In genomic region chr9:124551472-124552339, GRCh38 we compare ENCODE assay signal across 9 cellular contexts. TPM values are rescaled to one million over a fixed set of nuclear protein-coding genes. Genes with fewer than 3 reads are reported as not detected.
DNase-seq lines count a peak whose midpoint lies in the region; ATAC-seq, FAIRE-seq and TF ChIP-seq lines count a peak whose summit lies in the region.
"Had no signal": no experiment of that assay in that cellular context is flagged by ENCODE, and none has a peak within 500 bp of the region (broad histone marks: within the 10 kb centered on the region; RNA-seq: fewer than 3 reads in every experiment).

No MANE protein-coding gene starts in this region.

- no peak overlapping the region for H3K56ac ChIP-seq in H9 (ENCODE audit: insufficient read length, low read depth, low read length)

- no peak overlapping the region for H3K23ac ChIP-seq in H9 (ENCODE audit: insufficient read length, low read depth, low read length)

- no peaks in the 10 kb centered on the region for H3K9me1 ChIP-seq in K562 (ENCODE audit: control insufficient read depth, insufficient read depth, low read length)

- no peak for TF ChIP-seq POLR2A in K562 (conservative IDR thresholded peaks at IDR 0.05)

- WGBS in H9 (ENCODE audit: extremely low coverage, insufficient read length, low lambda C conversion rate) = no CpG with 5 or more reads among the region's 4 CpGs
- WGBS in K562 (ENCODE audit: insufficient coverage, low coverage, missing lambda C conversion rate) = 25% methylated on average over 4 of the region's 4 CpGs

- peak; percentile 50 for TF ChIP-seq CTCF in Calu3 (IDR thresholded peaks at IDR 0.05; ENCODE audit: unreplicated experiment)
- peak; percentile 90 for TF ChIP-seq CTCF in H9 (conservative IDR thresholded peaks at IDR 0.05)
- TF ChIP-seq CTCF in OCI-LY3 (IDR thresholded peaks at IDR 0.05; ENCODE audit: low read depth, low read length) = peak; percentile 69
- peak; percentile 77 to 80 (median 80) for TF ChIP-seq CTCF in K562 (IDR thresholded peaks at IDR 0.05 in 2 of 3, conservative IDR thresholded peaks at IDR 0.05 in 1 of 3; ENCODE audit: insufficient read depth in 2 of 3, low read depth in 1 of 3, low read length in 3 of 3)

- intact Hi-C loops in Calu3 (cut with micrococcal nuclease; ENCODE audit: unreplicated experiment) = loop anchor here (1.0 to 5.0 kb wide), 3 partner anchors 65 to 201 kb away; no protein-coding TSS in a partner anchor
- intact Hi-C loops in K562 (cut with micrococcal nuclease) = loop anchor here (1.0 to 5.0 kb wide), 3 partner anchors 65 to 206 kb away; no protein-coding TSS in a partner anchor

- no peak overlapping the region for H2BK120ac ChIP-seq in H9 (ENCODE audit: low read depth, low read length, poor library complexity, severe bottlenecking)

- no peak overlapping the region for H3K4me2 ChIP-seq in H9 (ENCODE audit: insufficient read depth, insufficient read length, low read length)
- H3K4me2 ChIP-seq in OCI-LY3 (ENCODE audit: low read length) = no peak overlapping the region
- H3K4me2 ChIP-seq in K562 (ENCODE audit: insufficient read depth, low read length) = no peak overlapping the region

- H3K4me1 ChIP-seq in H9 (ENCODE audit: insufficient read depth, low read length) (peaks cover 5% of the 10 kb centered on the region; the same call in 1 of the 2 replicates), OCI-LY3 (ENCODE audit: low read length) (no peaks in the 10 kb centered on the region), K562 (replicated peaks in 1 of 2; ENCODE audit: control insufficient read depth in 2 of 2, insufficient read depth in 2 of 2, low read length in 2 of 2) (no peaks in the 10 kb centered on the region)

- H3K9me3 ChIP-seq in H9 (ENCODE audit: control insufficient read depth, low read depth, low read length) = no peaks in the 10 kb centered on the region
- H3K9me3 ChIP-seq in OCI-LY3 (ENCODE audit: insufficient read depth, low read length) = no peaks in the 10 kb centered on the region
- no peaks in the 10 kb centered on the region for H3K9me3 ChIP-seq in K562 (replicated peaks; ENCODE audit: control insufficient read depth, insufficient read depth, low read depth, low read length)

- no peak overlapping the region for H3K27ac ChIP-seq in H9 (ENCODE audit: insufficient read length, low read depth, low read length)
- no peak overlapping the region for H3K27ac ChIP-seq in OCI-LY3 (ENCODE audit: low read length)
- no peak overlapping the region for H3K27ac ChIP-seq in K562 (ENCODE audit: extremely low read depth, low read depth, low read length)

- FAIRE-seq in K562 (lab: Jason Lieb, UNC) = peak; percentile 67

- H3K79me2 ChIP-seq in H9 (ENCODE audit: insufficient read depth, low read length) (no peaks in the 10 kb centered on the region), OCI-LY3 (ENCODE audit: low read length) (0 out of 2 replicates have a peak, but pooled peaks cover under 1% of the 10 kb centered on the region), K562 (ENCODE audit: control insufficient read depth, insufficient read depth, low read length) (no peaks in the 10 kb centered on the region)

- in situ Hi-C loops in K562 (cut with MboI) = no loop called here

- H3K36me3 Mint-ChIP-seq in Calu3 (ENCODE audit: insufficient read depth, unreplicated experiment) (peaks cover 5% of the 10 kb centered on the region), H9 (ENCODE audit: insufficient read depth in 1 of 3, low read depth in 3 of 3) (peaks cover 0 to 8% (median 2%) of the 10 kb centered on the region in 3 experiments; a peak in 4 of 7 replicates)

- no peak overlapping the region for H4K91ac ChIP-seq in H9 (ENCODE audit: insufficient read length, low read depth, low read length)

- peak; percentile 77 to 84 for TF ChIP-seq RAD21 in K562 (CRISPR knock-in tag; conservative IDR thresholded peaks at IDR 0.05 in 1 of 2, IDR thresholded peaks at IDR 0.05 in 1 of 2)

- no peaks in the 10 kb centered on the region for H3K79me1 ChIP-seq in H9 (ENCODE audit: insufficient read depth, low read depth, low read length, poor library complexity, severe bottlenecking)

- H3K27me3 ChIP-seq in H9 (ENCODE audit: insufficient read depth, low read length) (no peaks in the 10 kb centered on the region), OCI-LY3 (ENCODE audit: low read depth, low read length) (no peaks in the 10 kb centered on the region), K562 (ENCODE audit: control insufficient read depth in 2 of 2, insufficient read depth in 2 of 2, low read length in 2 of 2) (no peaks in the 10 kb centered on the region)

- H3K4me3 ChIP-seq in OCI-LY3 (ENCODE audit: low read length) (no peak overlapping the region), K562 (no peak overlapping the region)

- no peak overlapping the region for H2BK5ac ChIP-seq in H9 (ENCODE audit: insufficient read length, low read length)

- DNase-seq in Calu3 (peak; percentile 48), H9 (peak; percentile 76), K562 (ENCODE audit: extremely low read depth in 1 of 4, low spot score in 3 of 4) (peak; percentile 38 to 70 (median 56)), inferior parietal cortex (ENCODE audit: extremely low spot score) (peak; percentile 66), CD1c-positive myeloid dendritic cell (ENCODE audit: extremely low spot score) (no peak)
- peak; percentile 8 for DNase-seq in stimulated activated CD4-positive, alpha-beta T cell treated with anti-CD3 and anti-CD28 coated beads, Interleukin-4, amount 100 ng/mL, for 24 hours
- DNase-seq in activated CD4-positive, CD25-positive, alpha-beta regulatory T cell treated with anti-CD3 and anti-CD28 coated beads, Interleukin-2, amount 50 U/mL, for 72 hours = no peak
- DNase-seq: activated B cell treated with CpG ODN at 0.5 μM for 24 hours had no signal

- BruUV-seq in Calu3 (replicated peaks; lab: Mats Ljungman, UMichigan) (no TSS peak), K562 (replicated peaks; lab: Mats Ljungman, UMichigan) (no TSS peak)

- H3K4me1 Mint-ChIP-seq in Calu3 (ENCODE audit: low read depth, unreplicated experiment) = no peaks in the 10 kb centered on the region
- peaks cover 0 to 8% of the 10 kb centered on the region in 2 experiments; a peak in 2 of 4 replicates for H3K4me1 Mint-ChIP-seq in H9
- H3K4me1 Mint-ChIP-seq: activated B cell treated with CpG ODN at 0.5 μM for 24 hours had no signal

- H2BK12ac ChIP-seq in H9 (ENCODE audit: insufficient read length, low read depth, low read length) = no peak overlapping the region

- CTCF ChIA-PET in Calu3 (lab: Charles Lee) = interaction anchor here (0.7 to 1.6 kb wide), 8 partner anchors 24 to 302 kb away, joined by 3 to 18 read pairs (median 4); partner anchors contain the start of genes NR6A1 and WDR38
- CTCF ChIA-PET in K562 (lab: Yijun Ruan, JAX; ENCODE audit: low intra/inter-chr PET ratio) = interaction anchor here (0.6 to 5.8 kb wide), 6 partner anchors 12 to 823 kb away, joined by 3 to 84 read pairs (median 4); no protein-coding TSS in a partner anchor

- H2AK5ac ChIP-seq in H9 (ENCODE audit: insufficient read length, low read length) = no peak overlapping the region

- no peak overlapping the region for H3K18ac ChIP-seq in H9 (ENCODE audit: insufficient read length, low read depth, low read length)

- no peak overlapping the region for H2BK20ac ChIP-seq in H9 (ENCODE audit: low read depth, low read length, poor library complexity, severe bottlenecking)

- H3K27ac Mint-ChIP-seq in Calu3 (ENCODE audit: unreplicated experiment) (no peak overlapping the region), H9 (no peak overlapping the region)
- H3K27ac Mint-ChIP-seq: activated B cell treated with CpG ODN at 0.5 μM for 24 hours had no signal

- H3K4ac ChIP-seq in H9 (ENCODE audit: low read depth, low read length) = no peak overlapping the region

- H4K5ac ChIP-seq in H9 (ENCODE audit: insufficient read length, low read depth, low read length) = no peak overlapping the region

- ATAC-seq in K562 = peak; percentile 95

- no peaks in the 10 kb centered on the region for H3K23me2 ChIP-seq in H9 (ENCODE audit: insufficient read length, low read depth, low read length, poor library complexity, severe bottlenecking)

- H4K20me1 ChIP-seq in H9 (ENCODE audit: control insufficient read depth, insufficient read depth, insufficient read length) (no peaks in the 10 kb centered on the region), OCI-LY3 (ENCODE audit: insufficient read depth, low read length) (no peaks in the 10 kb centered on the region), K562 (replicated peaks; ENCODE audit: control insufficient read depth, insufficient read depth, low read length) (no peaks in the 10 kb centered on the region)

- no peak overlapping the region for H2BK15ac ChIP-seq in H9 (ENCODE audit: low read depth, low read length)

- H2AFZ ChIP-seq in H9 (ENCODE audit: low read length) (no peak overlapping the region), OCI-LY3 (ENCODE audit: low read depth, low read length) (no peak overlapping the region), K562 (ENCODE audit: low read depth, low read length) (no peak overlapping the region)

- no peak overlapping the region for H3K14ac ChIP-seq in H9 (ENCODE audit: insufficient read depth, low read length)

- H3K9ac ChIP-seq in H9 (ENCODE audit: extremely low read depth, insufficient read length, low read length) = no peak overlapping the region
- H3K9ac ChIP-seq in OCI-LY3 (ENCODE audit: low read length) = no peak overlapping the region
- no peak overlapping the region for H3K9ac ChIP-seq in K562 (ENCODE audit: insufficient read depth in 1 of 2, low read depth in 2 of 2, low read length in 2 of 2)

- no peak overlapping the region for H3K4me3 Mint-ChIP-seq in Calu3 (ENCODE audit: low read depth, unreplicated experiment)
- H3K4me3 Mint-ChIP-seq in H9 = no peak overlapping the region
- H3K4me3 Mint-ChIP-seq: activated B cell treated with CpG ODN at 0.5 μM for 24 hours had no signal

- H3T11ph ChIP-seq in H9 (ENCODE audit: low read length) = no peak overlapping the region

- no peaks in the 10 kb centered on the region for H3K9me3 Mint-ChIP-seq in Calu3 (ENCODE audit: low read depth, unreplicated experiment)
- no peaks in the 10 kb centered on the region for H3K9me3 Mint-ChIP-seq in H9
- H3K9me3 Mint-ChIP-seq: activated B cell treated with CpG ODN at 0.5 μM for 24 hours had no signal

- H4K8ac ChIP-seq in H9 (replicated peaks; ENCODE audit: insufficient read length, low read depth, low read length) = no peak overlapping the region

- POLR2A ChIA-PET in K562 (lab: Yijun Ruan, JAX) = interaction anchor here (1.1 to 2.0 kb wide), 4 partner anchors 12 to 65 kb away, joined by 3 to 5 read pairs (median 3); no protein-coding TSS in a partner anchor

- TF ChIP-seq EP300 in K562 (IDR thresholded peaks at IDR 0.05; ENCODE audit: low read length) = no peak

- H3K27me3 Mint-ChIP-seq in Calu3 (ENCODE audit: unreplicated experiment) = no peaks in the 10 kb centered on the region
- H3K27me3 Mint-ChIP-seq in H9 (ENCODE audit: low read depth) = no peaks in the 10 kb centered on the region
- H3K27me3 Mint-ChIP-seq: activated B cell treated with CpG ODN at 0.5 μM for 24 hours had no signal

- H3K36me3 ChIP-seq in OCI-LY3 (replicated peaks; ENCODE audit: low read depth, low read length) (no peaks in the 10 kb centered on the region), K562 (ENCODE audit: control insufficient read depth, insufficient read depth, low read length) (peaks cover 42% of the 10 kb centered on the region)

RNA-seq across cellular contexts. Expression of gene NR5A1, which starts 44.5 kb away (rescaled TPM):
- total RNA-seq in Calu3 (2022) (0.12 TPM in 1 of 2 replicates, not detected in the other), H9 (2021) (0.37 and 0.46 TPM in 2 replicates), K562 (2014; rRNA removed) (0.32 TPM in 1 of 2 replicates, not detected in the other), K562 (2014; rRNA removed; fragmentation: Illumina TruSeq; extraction: Trizol) (not detected in 2 replicates), K562 (2015; rRNA removed; fragmentation: Illumina TruSeq; extraction: Trizol) (not detected in 2 replicates), K562 (2021) (0.20 and 0.40 TPM in 2 replicates)
- total RNA-seq in K562 (2011; cell fraction: chromatin; rRNA removed; ENCODE audit: low replicate concordance) = 0.65 TPM in 1 of 2 replicates, not detected in the other
- not detected in 2 replicates for total RNA-seq in K562 (2011; cell fraction: nucleolus; rRNA removed)
- 0.15 TPM in 1 of 2 replicates, not detected in the other for total RNA-seq in K562 (2011; cell fraction: nucleoplasm; rRNA removed)
- polyA plus RNA-seq in K562 (2011; rRNA removed) (0.11 TPM in 1 of 2 replicates, not detected in the other), K562 (2014; fragmentation: Illumina TruSeq; extraction: Trizol) (not detected in 2 replicates), K562 (2014; fragmentation: Nextera tagmentation; extraction: Ambion mirVana) (not detected), K562 (2014; rRNA removed) (not detected in 2 replicates)
- polyA plus RNA-seq in K562 (2011; cell fraction: cytosol; rRNA removed) = 0.49 TPM in 1 of 2 replicates, not detected in the other
- 0.26 TPM in 1 of 2 replicates, not detected in the other for polyA plus RNA-seq in K562 (2011; cell fraction: nucleus; rRNA removed)
- not detected in 2 replicates for polyA plus RNA-seq in K562 (2012)
- polyA minus RNA-seq in K562 (2011; rRNA and poly(A)+ RNA removed) = not detected in 2 replicates
- polyA minus RNA-seq in K562 (2011; cell fraction: cytosol; rRNA and poly(A)+ RNA removed) = not detected in 2 replicates
- polyA minus RNA-seq in K562 (2011; cell fraction: nucleus; rRNA and poly(A)+ RNA removed) = 0.27 TPM in 1 of 2 replicates, not detected in the other
- total RNA-seq: activated B cell treated with CpG ODN at 0.5 μM for 24 hours had no signal

Comparison
In these comparisons a context has a peak if more than half of its experiments do, and no peak if none do; other contexts are left out.
1. DNase-seq: peak in Calu3 (single experiment), H9 (single experiment), K562 (4 of 4), inferior parietal cortex (single experiment) and stimulated activated CD4-positive, alpha-beta T cell treated with anti-CD3 and anti-CD28 coated beads, Interleukin-4, amount 100 ng/mL, for 24 hours (single experiment); none in CD1c-positive myeloid dendritic cell (single experiment) and activated CD4-positive, CD25-positive, alpha-beta regulatory T cell treated with anti-CD3 and anti-CD28 coated beads, Interleukin-2, amount 50 U/mL, for 72 hours (single experiment).
2. Peak in every context shown above with its lines, with median percentiles within 50 percentile points of each other: CTCF ChIP-seq.